ENCODE assay signal across 13 cellular contexts in genomic region chr9:7828344-7828743, GRCh38.
A peak's percentile ranks its signal among the peaks of the same experiment; 100 is the strongest.
DNase-seq lines count a peak whose midpoint lies in the region; ATAC-seq lines count a peak whose summit lies in the region.
"Had no signal": no experiment of that assay in that cellular context is flagged by ENCODE, and none has a peak within 500 bp of the region (broad histone marks: within the 10 kb centered on the region; RNA-seq: fewer than 3 reads in every experiment).

No MANE protein-coding gene starts in this region.

- ATAC-seq in HG03175 (IDR thresholded peaks at IDR 0.05; ENCODE audit: unreplicated experiment) = no peak

- peak; percentile 8 for DNase-seq in GDM1 (lab: John Stamatoyannopoulos, UW)
- DNase-seq in Kasumi-1 (lab: John Stamatoyannopoulos, UW) = peak; percentile 36 to 47
- peak; percentile 4 for DNase-seq in RPMI8226
- peak; percentile 2 for DNase-seq in foreskin melanocyte
- DNase-seq in activated CD4-positive, CD25-positive, alpha-beta regulatory T cell treated with anti-CD3 and anti-CD28 coated beads, Interleukin-2, amount 50 U/mL, for 72 hours = no peak
- no peak for DNase-seq in DMS53 (lab: John Stamatoyannopoulos, UW)
- DNase-seq: CD8-positive, alpha-beta memory T cell; H9; Karpas-422; NCI-H1092; NCI-H345; NCI-H69 had no signal

Comparison
In these comparisons a context has a peak if more than half of its experiments do, and no peak if none do; other contexts are left out.
1. DNase-seq: peak in GDM1 (single experiment), Kasumi-1 (2 of 2), RPMI8226 (single experiment) and foreskin melanocyte (single experiment); none in activated CD4-positive, CD25-positive, alpha-beta regulatory T cell treated with anti-CD3 and anti-CD28 coated beads, Interleukin-2, amount 50 U/mL, for 72 hours (single experiment) and DMS53 (single experiment).